20 cellular contexts compared by ENCODE assay signal in genomic region chr4:8337083-8337482, GRCh38.
"Had no signal": no experiment of that assay in that cellular context is flagged by ENCODE, and none has a peak within 500 bp of the region (broad histone marks: within the 10 kb centered on the region; RNA-seq: fewer than 3 reads in every experiment).

No MANE protein-coding gene starts in this region.

- ATAC-seq: activated CD8-positive, alpha-beta T cell treated with anti-CD3 and anti-CD28 coated beads for 36 hours; activated naive CD4-positive, alpha-beta T cell treated with anti-CD3 and anti-CD28 coated beads, Interleukin-2, amount 50 U/mL, for 72 hours; activated T-cell treated with anti-CD3 and anti-CD28 coated beads, Interleukin-2, amount 50 U/mL, for 72 hours; activated T-helper 17 cell treated with anti-CD3 and anti-CD28 coated beads, Interleukin-2, amount 50 U/mL, for 72 hours had no signal

- H3K27me3 ChIP-seq: adrenal gland had no signal

- H3K4me1 ChIP-seq: adrenal gland had no signal

- H3K27ac ChIP-seq: adrenal gland had no signal

- H3K36me3 ChIP-seq: adrenal gland had no signal

- DNase-seq: activated CD4-positive, alpha-beta T cell treated with anti-CD3 and anti-CD28 coated beads, Interleukin-2, amount 10 ng/mL, durations not matched to agents 24 days and 14 days; activated CD4-positive, alpha-beta T cell treated with anti-CD3 and anti-CD28 coated beads, Interleukin-2, amount 50 U/mL, for 4 hours; activated CD8-positive, alpha-beta T cell treated with anti-CD3 and anti-CD28 coated beads for 36 hours; activated naive CD4-positive, alpha-beta T cell treated with Interleukin-2 at 50 U/mL for 16 hours; activated T-cell treated with anti-CD3 and anti-CD28 coated beads, Interleukin-2, amount 50 U/mL, for 1 hour; activated T-cell treated with anti-CD3 and anti-CD28 coated beads, Interleukin-2, amount 50 U/mL, for 72 hours; central memory CD4-positive, alpha-beta T cell; Kasumi-1; KG1; MM.1S; NCI-H1092; NCI-H1436 treated with DMSO at 0.1 percent for 48 hours; NCI-H1694 treated with DMSO at 0.1 percent for 48 hours; NCI-H2029; NCI-H345; NCI-H524 treated with DMSO at 0.1 percent for 48 hours; Right ventricle myocardium superior had no signal

- H3K9me3 ChIP-seq: adrenal gland had no signal

- H3K4me3 ChIP-seq: adrenal gland had no signal
